In genomic region chr10:98485959-98486358, GRCh38 we compare ENCODE assay signal across 1 cellular context.
TF ChIP-seq lines count a peak whose summit lies in the region.

No MANE protein-coding gene starts in this region.

TF ChIP-seq in H1, 55 proteins besides CTCF, POLR2A, EP300 and RAD21:
- TF ChIP-seq CEBPB (IDR thresholded peaks at IDR 0.05; ENCODE audit: low read depth, low read length) (no peak), SP4 (IDR thresholded peaks at IDR 0.05; ENCODE audit: low read length) (no peak), RBBP5 (IDR thresholded peaks at IDR 0.05; ENCODE audit: borderline replicate concordance, low read depth, low read length) (no peak), SAP30 (IDR thresholded peaks at IDR 0.05; ENCODE audit: insufficient read depth, insufficient replicate concordance, low read length) (no peak), ATF3 (IDR thresholded peaks at IDR 0.05; ENCODE audit: insufficient read depth, low read depth, low read length) (no peak), CHD1 (IDR thresholded peaks at IDR 0.05; ENCODE audit: low read depth, low read length) (no peak), BCL11A (IDR thresholded peaks at IDR 0.05; ENCODE audit: low read depth in 2 of 2, low read length in 2 of 2) (no peak), POLR2AphosphoS5 (IDR thresholded peaks at IDR 0.05; ENCODE audit: low read depth, low read length) (no peak), CBX5 (IDR thresholded peaks at IDR 0.05; ENCODE audit: low read depth, low read length) (no peak), TBP (IDR thresholded peaks at IDR 0.05; ENCODE audit: low read depth, low read length) (no peak), SIX5 (IDR thresholded peaks at IDR 0.05; ENCODE audit: low read depth, low read length) (no peak), CBX8 (IDR thresholded peaks at IDR 0.05; ENCODE audit: borderline replicate concordance, low read depth, low read length) (no peak), TCF12 (IDR thresholded peaks at IDR 0.05; ENCODE audit: low read depth, low read length) (no peak), USF2 (IDR thresholded peaks at IDR 0.05; ENCODE audit: low read length) (no peak), TAF1 (IDR thresholded peaks at IDR 0.05; ENCODE audit: low read depth, low read length) (no peak), E2F6 (IDR thresholded peaks at IDR 0.05) (no peak), ZNF274 (IDR thresholded peaks at IDR 0.05; ENCODE audit: borderline replicate concordance, extremely low read depth, low read length) (no peak)
